ENCODE assay signal across 10 cellular contexts in the genomic region with DNA sequence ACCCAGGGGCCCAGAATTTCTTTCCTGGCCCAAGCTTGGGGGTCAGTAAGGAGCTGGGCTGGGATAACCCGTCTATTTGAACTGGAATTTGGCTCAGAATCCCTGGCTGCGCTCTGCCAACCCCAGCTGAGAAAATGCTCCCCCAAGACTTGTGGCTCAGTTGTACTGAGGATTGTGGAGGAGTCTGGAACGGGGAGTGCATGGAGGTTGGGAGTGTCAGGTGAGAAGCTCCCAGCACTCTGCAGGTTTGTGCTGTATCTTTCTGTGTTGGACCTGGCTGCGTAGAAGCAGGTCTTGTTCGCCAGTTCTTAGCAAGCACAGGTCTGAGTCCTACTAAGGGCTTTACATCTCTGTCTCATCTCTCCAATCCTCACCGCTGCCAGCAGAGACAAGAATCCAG. TPM values are rescaled to one million over a fixed set of nuclear protein-coding genes. Genes with fewer than 3 reads are reported as not detected.
DNase-seq lines count a peak whose midpoint lies in the region; ATAC-seq and TF ChIP-seq lines count a peak whose summit lies in the region.
"Had no signal": no experiment of that assay in that cellular context is flagged by ENCODE, and none has a peak within 500 bp of the region (broad histone marks: within the 10 kb centered on the region; RNA-seq: fewer than 3 reads in every experiment).

No MANE protein-coding gene starts in this region.

- H3K27ac ChIP-seq in VCaP (peak overlapping the region; percentile 96), parathyroid adenoma (no peak overlapping the region)

- H3K4me1 Mint-ChIP-seq in CD14-positive monocyte, result peaks cover 38% of the 10 kb centered on the region

- no peaks in the 10 kb centered on the region for H3K36me3 ChIP-seq in parathyroid adenoma (ENCODE audit: control insufficient read depth, insufficient read depth, low read length)
- H3K36me3 ChIP-seq: MG63 had no signal

- H3K4me3 Mint-ChIP-seq in CD14-positive monocyte, result peak overlapping the region; percentile 74 to 96

- peaks cover 2 to 9% of the 10 kb centered on the region in 2 donors for H3K36me3 Mint-ChIP-seq in CD14-positive monocyte

- intact Hi-C loops in CD14-positive monocyte (cut with micrococcal nuclease), result no loop called here

- no peak for DNase-seq in CD14-positive monocyte (ENCODE audit: low spot score)
- peak; percentile 25 for DNase-seq in fibroblast of peridontal ligament (ENCODE audit: extremely low read depth)
- no peak for DNase-seq in NCI-H510A treated with DMSO at 0.1 percent for 48 hours (lab: John Stamatoyannopoulos, UW)
- DNase-seq in COLO829 (ENCODE audit: low spot score), result no peak
- DNase-seq in putamen (ENCODE audit: low spot score), result no peak
- DNase-seq: DMS 273 treated with DMSO at 0.1 percent for 48 hours had no signal

- no peaks in the 10 kb centered on the region for H3K4me1 ChIP-seq in parathyroid adenoma

- no peak overlapping the region for H3K9ac ChIP-seq in parathyroid adenoma

- H3K27me3 Mint-ChIP-seq in CD14-positive monocyte (ENCODE audit: low read depth in 3 of 3), result peaks cover 39 to 50% (median 48%) of the 10 kb centered on the region in 3 donors

- TF ChIP-seq CTCF in CD14-positive monocyte (IDR thresholded peaks at IDR 0.05) (no peak), VCaP (conservative IDR thresholded peaks at IDR 0.05) (no peak), parathyroid adenoma (IDR thresholded peaks at IDR 0.05) (no peak)

- H2AFZ ChIP-seq in parathyroid adenoma, result no peak overlapping the region

- no peak overlapping the region for H3K27ac Mint-ChIP-seq in CD14-positive monocyte

- no peak for ATAC-seq in GM18520 (IDR thresholded peaks at IDR 0.05; ENCODE audit: unreplicated experiment)

- H3K79me2 ChIP-seq in parathyroid adenoma, result no peaks in the 10 kb centered on the region

- no peak overlapping the region for H3K4me3 ChIP-seq in parathyroid adenoma (ENCODE audit: low read depth, low read length)
- H3K4me3 ChIP-seq: MG63 had no signal

- H3K9me3 Mint-ChIP-seq in CD14-positive monocyte, result peaks cover 0 to 17% (median 5%) of the 10 kb centered on the region in 7 donors

- no peaks in the 10 kb centered on the region for H3K27me3 ChIP-seq in parathyroid adenoma (ENCODE audit: control insufficient read depth, insufficient read depth, low read length)
- H3K27me3 ChIP-seq: MG63 had no signal

- H3K9me3 ChIP-seq in parathyroid adenoma (ENCODE audit: control insufficient read depth, low read length), result no peaks in the 10 kb centered on the region
- H3K9me3 ChIP-seq: MG63 had no signal

- peak overlapping the region; percentile 73 for H3K4me2 ChIP-seq in parathyroid adenoma (ENCODE audit: low read length)

RNA-seq across cellular contexts. Expression of gene TCEA3, which starts 1.6 kb away (rescaled TPM):
- under 1 TPM in 1 of 2 donors, not detected in 1; 0.26 TPM for polyA plus RNA-seq in CD14-positive monocyte

RNA-seq across cellular contexts. Expression of gene ZNF436, which starts 53.3 kb away (rescaled TPM):
- polyA plus RNA-seq in CD14-positive monocyte, result 1 to 10 TPM; 1.4 to 2.0 TPM
